12 cellular contexts compared by ENCODE assay signal in genomic region chr3:58047806-58048205, GRCh38. TPM values are rescaled to one million over a fixed set of nuclear protein-coding genes. Genes with fewer than 3 reads are reported as not detected.
DNase-seq lines count a peak whose midpoint lies in the region; ATAC-seq and TF ChIP-seq lines count a peak whose summit lies in the region.
"Had no signal": no experiment of that assay in that cellular context is flagged by ENCODE, and none has a peak within 500 bp of the region (broad histone marks: within the 10 kb centered on the region; RNA-seq: fewer than 3 reads in every experiment).

No MANE protein-coding gene starts in this region.

- TF ChIP-seq POLR2A in spleen (IDR thresholded peaks at IDR 0.05): no peak

- H3K36me3 ChIP-seq in GM23248 (ENCODE audit: low read depth) (no peaks in the 10 kb centered on the region), hepatocyte (replicated peaks; ENCODE audit: insufficient read depth, low read depth) (no peaks in the 10 kb centered on the region), spleen (no peaks in the 10 kb centered on the region)

- CTCF ChIA-PET in WTC11 (lab: Charles Lee): no interaction called here

- peaks cover 76% of the 10 kb centered on the region for H3K4me1 Mint-ChIP-seq in WTC11

- H3K27me3 ChIP-seq in GM23248 (replicated peaks; ENCODE audit: insufficient read depth) (no peaks in the 10 kb centered on the region), hepatocyte (no peaks in the 10 kb centered on the region), spleen (replicated peaks in 1 of 7) (no peaks in the 10 kb centered on the region)

- peaks cover 98% of the 10 kb centered on the region for H3F3A ChIP-seq in GM23248 (ENCODE audit: insufficient read depth)

- DNase-seq in GM23248: peak; percentile 95
- no peak for DNase-seq in WTC11 (ENCODE audit: low spot score)
- DNase-seq in hepatocyte (ENCODE audit: low spot score): no peak
- DNase-seq in spleen: no peak
- no peak for DNase-seq in stimulated activated naive CD4-positive, alpha-beta T cell (lab: John Stamatoyannopoulos, UW)
- no peak for DNase-seq in retina
- DNase-seq: NCI-H2171 treated with DMSO at 0.1 percent for 48 hours, T-helper 2 cell had no signal

- H3K9me2 ChIP-seq in GM23248 (ENCODE audit: insufficient read depth) (no peaks in the 10 kb centered on the region), hepatocyte (replicated peaks; ENCODE audit: insufficient read depth) (no peaks in the 10 kb centered on the region)

- H3K4me1 ChIP-seq in GM23248 (ENCODE audit: insufficient read depth): peaks cover 98% of the 10 kb centered on the region
- H3K4me1 ChIP-seq in hepatocyte (ENCODE audit: insufficient read depth): peaks cover 62% of the 10 kb centered on the region
- peaks cover 11 to 75% (median 45%) of the 10 kb centered on the region in 6 donors for H3K4me1 ChIP-seq in spleen

- no peak for ATAC-seq in WTC11
- ATAC-seq in GM18517 (IDR thresholded peaks at IDR 0.05; ENCODE audit: unreplicated experiment): no peak
- no peak for ATAC-seq in HG02852 (IDR thresholded peaks at IDR 0.05; ENCODE audit: unreplicated experiment)
- ATAC-seq: natural killer cell treated with Interleukin-12 subunit alpha and Interleukin-12 subunit beta and Interleukin-15 and Interleukin-18, amount 100 ng/mL, for 72 hours had no signal

- peak overlapping the region; percentile 96 for H3K27ac Mint-ChIP-seq in WTC11
- H3K27ac Mint-ChIP-seq: natural killer cell treated with Interleukin-12 subunit alpha and Interleukin-12 subunit beta and Interleukin-15 and Interleukin-18, amount 100 ng/mL, for 72 hours had no signal

- peak overlapping the region; percentile 64 for H3K4me2 ChIP-seq in GM23248 (ENCODE audit: unreplicated experiment)
- H3K4me2 ChIP-seq in hepatocyte: peak overlapping the region; percentile 48

- no peaks in the 10 kb centered on the region for H3K9me3 Mint-ChIP-seq in WTC11
- H3K9me3 Mint-ChIP-seq: natural killer cell treated with Interleukin-12 subunit alpha and Interleukin-12 subunit beta and Interleukin-15 and Interleukin-18, amount 100 ng/mL, for 72 hours had no signal

- H3K27ac ChIP-seq in GM23248 (peak overlapping the region; percentile 89), hepatocyte (peak overlapping the region; percentile 98), spleen (peak overlapping the region in 7 of 8 donors; percentile 1 to 75 (median 35))
- H3K27ac ChIP-seq: HL-60 had no signal

- no peak overlapping the region for H3K4me3 Mint-ChIP-seq in WTC11
- H3K4me3 Mint-ChIP-seq: natural killer cell treated with Interleukin-12 subunit alpha and Interleukin-12 subunit beta and Interleukin-15 and Interleukin-18, amount 100 ng/mL, for 72 hours had no signal

- H3K9me3 ChIP-seq in GM23248 (ENCODE audit: low read depth): no peaks in the 10 kb centered on the region
- H3K9me3 ChIP-seq in hepatocyte (ENCODE audit: low read depth): no peaks in the 10 kb centered on the region
- no peaks in the 10 kb centered on the region for H3K9me3 ChIP-seq in spleen

- intact Hi-C loops in spleen (cut with DNase I; ENCODE audit: low total_unique reads): no loop called here

- H2AFZ ChIP-seq in GM23248: no peak overlapping the region
- no peak overlapping the region for H2AFZ ChIP-seq in hepatocyte

- H3K9ac ChIP-seq in GM23248: peak overlapping the region; percentile 63

- H4K20me1 ChIP-seq in GM23248 (ENCODE audit: insufficient read depth) (no peaks in the 10 kb centered on the region), hepatocyte (ENCODE audit: insufficient read depth, poor library complexity, severe bottlenecking) (peaks cover 5% of the 10 kb centered on the region)

- POLR2A ChIA-PET in WTC11 (lab: Charles Lee): interaction anchor here (3.3 kb wide), 1 partner anchor 39 kb away, joined by 19 read pairs; the partner anchor contains the start of gene FLNB

- in situ Hi-C loops in GM23248 (cut with MboI): no loop called here

- 1% methylated on average over 5 of the region's 5 CpGs for WGBS in GM23248 (ENCODE audit: low coverage in 1 of 2, low lambda C conversion rate in 2 of 2, missing lambda C conversion rate in 2 of 2), 2 experiments
- WGBS in hepatocyte (ENCODE audit: low lambda C conversion rate, missing lambda C conversion rate): 75% methylated on average over 5 of the region's 5 CpGs
- 62 to 86% (median 83%) methylated on average over 5 of the region's 5 CpGs for WGBS in spleen, 5 donors

- H3K79me2 ChIP-seq in GM23248 (ENCODE audit: insufficient read depth) (peaks cover 88% of the 10 kb centered on the region), hepatocyte (peaks cover 91% of the 10 kb centered on the region)

- no peaks in the 10 kb centered on the region for H3K27me3 Mint-ChIP-seq in WTC11 (ENCODE audit: low read depth)
- H3K27me3 Mint-ChIP-seq: natural killer cell treated with Interleukin-12 subunit alpha and Interleukin-12 subunit beta and Interleukin-15 and Interleukin-18, amount 100 ng/mL, for 72 hours had no signal

- H3K36me3 Mint-ChIP-seq in WTC11: no peaks in the 10 kb centered on the region
- H3K36me3 Mint-ChIP-seq: natural killer cell treated with Interleukin-12 subunit alpha and Interleukin-12 subunit beta and Interleukin-15 and Interleukin-18, amount 100 ng/mL, for 72 hours had no signal

- no peak for TF ChIP-seq CTCF in WTC11 (IDR thresholded peaks at IDR 0.05)
- no peak for TF ChIP-seq CTCF in hepatocyte (IDR thresholded peaks at IDR 0.05; ENCODE audit: poor library complexity)
- TF ChIP-seq CTCF in spleen (IDR thresholded peaks at IDR 0.05 in 8 of 11, conservative IDR thresholded peaks at IDR 0.05 in 3 of 11): no peak

- H3K4me3 ChIP-seq in GM23248: peak overlapping the region; percentile 7; the same call in 1 of the 2 replicates
- no peak overlapping the region for H3K4me3 ChIP-seq in hepatocyte
- H3K4me3 ChIP-seq in spleen: no peak overlapping the region

TF ChIP-seq in WTC11, 78 proteins besides CTCF, POLR2A, EP300 and RAD21 (continues in another document):
- TF ChIP-seq, protein P1, sequence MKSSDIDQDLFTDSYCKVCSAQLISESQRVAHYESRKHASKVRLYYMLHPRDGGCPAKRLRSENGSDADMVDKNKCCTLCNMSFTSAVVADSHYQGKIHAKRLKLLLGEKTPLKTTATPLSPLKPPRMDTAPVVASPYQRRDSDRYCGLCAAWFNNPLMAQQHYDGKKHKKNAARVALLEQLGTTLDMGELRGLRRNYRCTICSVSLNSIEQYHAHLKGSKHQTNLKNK (CRISPR knock-in tag; IDR thresholded peaks at IDR 0.05): no peak
- TF ChIP-seq ARID4B (CRISPR knock-in tag; IDR thresholded peaks at IDR 0.05; ENCODE audit: borderline replicate concordance): no peak

RNA-seq across cellular contexts. Expression of gene FLNB, which starts 39.6 kb away (rescaled TPM):
- 186 and 199 TPM in 2 replicates for total RNA-seq in GM23248 (2014; rRNA removed; shearing (Covaris generic))
- polyA plus RNA-seq in GM23248 (2016; fragmentation: Nextera tagmentation; extraction: Ambion mirVana) (60.6 and 61.7 TPM in 2 replicates), hepatocyte (69.4 and 74.2 TPM in 2 replicates), spleen (10 to 100 TPM; 38.9 to 70.3 (median 49.4) TPM)
- total RNA-seq in WTC11 (2021) (107 to 127 TPM (median 107 TPM) in 3 replicates), hepatocyte (136 and 172 TPM in 2 replicates), spleen (100 to 1,000 TPM in 4 of 7 donors, 10 to 100 TPM in 3; 77.5 to 163 (median 111) TPM)

Comparison
In these comparisons a context has a peak if more than half of its experiments do, and no peak if none do; other contexts are left out.
1. H3K27ac ChIP-seq: peak in every context shown above with its lines; median percentile 98 in hepatocyte; 89 in GM23248; 35 in spleen.